Comparison of ENCODE assay signal across 20 cellular contexts in the genomic region with DNA sequence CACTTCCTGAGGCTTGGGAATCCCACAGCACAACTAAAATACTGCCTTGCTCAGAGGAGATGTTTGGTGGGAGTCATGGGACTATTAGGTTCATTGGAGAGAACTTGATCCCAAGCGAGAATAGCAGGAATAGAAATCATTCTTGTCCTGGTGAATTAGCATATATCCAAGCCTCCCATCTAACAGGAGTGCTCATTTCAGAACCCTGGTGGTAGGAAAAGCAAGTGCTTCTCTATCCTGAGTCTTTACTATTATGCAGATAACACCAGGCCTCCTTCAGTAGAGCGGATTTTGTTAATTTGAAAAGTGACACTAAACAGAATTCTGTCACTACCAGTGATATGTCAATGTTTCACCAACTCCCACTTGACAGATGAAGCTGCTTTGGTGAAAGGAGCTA.
DNase-seq lines count a peak whose midpoint lies in the region; ATAC-seq, FAIRE-seq and TF ChIP-seq lines count a peak whose summit lies in the region.
"Had no signal": no experiment of that assay in that cellular context is flagged by ENCODE, and none has a peak within 500 bp of the region (broad histone marks: within the 10 kb centered on the region; RNA-seq: fewer than 3 reads in every experiment).

No MANE protein-coding gene starts in this region.

- H3K79me2 ChIP-seq in H9 (ENCODE audit: insufficient read depth, low read length) (no peaks in the 10 kb centered on the region), astrocyte (ENCODE audit: insufficient read depth, low read length) (no peaks in the 10 kb centered on the region), keratinocyte (ENCODE audit: control insufficient read depth, insufficient read depth, low read length) (no peaks in the 10 kb centered on the region)

- H3K9me1 ChIP-seq in keratinocyte (ENCODE audit: control insufficient read depth, extremely low read depth, insufficient read depth, low read length), result no peaks in the 10 kb centered on the region

- intact Hi-C loops in A673 (cut with micrococcal nuclease; ENCODE audit: unreplicated experiment), result loop anchor here (5.0 kb wide), 1 partner anchor 251 kb away; no protein-coding TSS in a partner anchor

- no peak overlapping the region for H2BK20ac ChIP-seq in H9 (ENCODE audit: low read depth, low read length, poor library complexity, severe bottlenecking)

- H3K4me1 Mint-ChIP-seq in H9 (peaks cover 7% of the 10 kb centered on the region in 2 experiments; a peak in 3 of 4 replicates), astrocyte (ENCODE audit: low read depth, unreplicated experiment) (peaks cover 5% of the 10 kb centered on the region)

- no peaks in the 10 kb centered on the region for H3K79me1 ChIP-seq in H9 (ENCODE audit: insufficient read depth, low read depth, low read length, poor library complexity, severe bottlenecking)

- H3K27me3 ChIP-seq in A673 (replicated peaks; ENCODE audit: insufficient read depth, low read depth, low read length, poor library complexity) (no peaks in the 10 kb centered on the region), H9 (ENCODE audit: insufficient read depth, low read length) (no peaks in the 10 kb centered on the region), astrocyte (ENCODE audit: insufficient read depth, low read length) (no peaks in the 10 kb centered on the region), keratinocyte (ENCODE audit: control insufficient read depth, extremely low read depth, insufficient read depth, low read length) (peaks cover 5% of the 10 kb centered on the region), small intestine (ENCODE audit: control insufficient read depth in 2 of 2, insufficient read depth in 2 of 2, low read length in 2 of 2) (no peaks in the 10 kb centered on the region)

- ATAC-seq in GM19324 (IDR thresholded peaks at IDR 0.05; ENCODE audit: low FRiP score, unreplicated experiment), result no peak
- ATAC-seq: Panc1 had no signal

- no peak overlapping the region for H3K14ac ChIP-seq in H9 (ENCODE audit: insufficient read depth, low read length)

- CTCF ChIA-PET in A673 (lab: Charles Lee), result no interaction called here

- H2AFZ ChIP-seq in H9 (ENCODE audit: low read length) (no peak overlapping the region), astrocyte (ENCODE audit: low read depth, low read length) (no peak overlapping the region), keratinocyte (ENCODE audit: control insufficient read depth, low read length) (no peak overlapping the region)

- H3K4me3 ChIP-seq in A673 (ENCODE audit: low read depth, low read length, poor library complexity, severe bottlenecking) (no peak overlapping the region), astrocyte (ENCODE audit: insufficient read depth, low read depth, low read length) (no peak overlapping the region), keratinocyte (ENCODE audit: control insufficient read depth in 2 of 3, extremely low read depth in 1 of 3, insufficient read depth in 2 of 3, low read depth in 1 of 3, low read length in 3 of 3) (no peak overlapping the region), small intestine (ENCODE audit: low read depth in 1 of 2, low read length in 2 of 2) (no peak overlapping the region)
- H3K4me3 ChIP-seq: A549, SK-N-MC had no signal

- no peak overlapping the region for H3K23ac ChIP-seq in H9 (ENCODE audit: insufficient read length, low read depth, low read length)

- no peak overlapping the region for H3T11ph ChIP-seq in H9 (ENCODE audit: low read length)

- no peak overlapping the region for H3K18ac ChIP-seq in H9 (ENCODE audit: insufficient read length, low read depth, low read length)

- H2BK120ac ChIP-seq in H9 (ENCODE audit: low read depth, low read length, poor library complexity, severe bottlenecking), result no peak overlapping the region

- H3K27ac ChIP-seq in A673 (ENCODE audit: low read depth, low read length, poor library complexity, severe bottlenecking) (no peak overlapping the region), H9 (ENCODE audit: insufficient read length, low read depth, low read length) (no peak overlapping the region), astrocyte (ENCODE audit: low read depth, low read length) (no peak overlapping the region), keratinocyte (ENCODE audit: control insufficient read depth, insufficient read depth, low read length) (no peak overlapping the region), small intestine (ENCODE audit: low read depth in 1 of 2, low read length in 1 of 2) (no peak overlapping the region)
- H3K27ac ChIP-seq: A549, HL-60, SK-N-MC had no signal

- H2BK5ac ChIP-seq in H9 (ENCODE audit: insufficient read length, low read length), result no peak overlapping the region

- BruUV-seq in A673 (replicated peaks; lab: Mats Ljungman, UMichigan), result no TSS peak

- H3K36me3 Mint-ChIP-seq in H9 (ENCODE audit: insufficient read depth in 1 of 3, low read depth in 3 of 3), result peaks cover 0 to 2% (median 0%) of the 10 kb centered on the region in 3 experiments; a peak in 2 of 7 replicates
- H3K36me3 Mint-ChIP-seq in astrocyte (ENCODE audit: low read depth, unreplicated experiment), result peaks cover 2% of the 10 kb centered on the region

- H3K9ac ChIP-seq in H9 (ENCODE audit: extremely low read depth, insufficient read length, low read length), result no peak overlapping the region
- H3K9ac ChIP-seq in astrocyte (ENCODE audit: low read length), result no peak overlapping the region
- no peak overlapping the region for H3K9ac ChIP-seq in keratinocyte (ENCODE audit: control insufficient read depth, extremely low read depth, insufficient read depth, low read length)

- no peak overlapping the region for H2BK12ac ChIP-seq in H9 (ENCODE audit: insufficient read length, low read depth, low read length)

- no peaks in the 10 kb centered on the region for H3K9me3 Mint-ChIP-seq in H9
- no peaks in the 10 kb centered on the region for H3K9me3 Mint-ChIP-seq in astrocyte (ENCODE audit: unreplicated experiment)

- H4K20me1 ChIP-seq in H9 (ENCODE audit: control insufficient read depth, insufficient read depth, insufficient read length) (no peaks in the 10 kb centered on the region), astrocyte (ENCODE audit: insufficient read depth, low read length) (no peaks in the 10 kb centered on the region), keratinocyte (ENCODE audit: control insufficient read depth, extremely low read depth, insufficient read depth, low read length) (no peaks in the 10 kb centered on the region)

- H3K4me2 ChIP-seq in H9 (ENCODE audit: insufficient read depth, insufficient read length, low read length) (no peak overlapping the region), astrocyte (ENCODE audit: low read length) (no peak overlapping the region), keratinocyte (ENCODE audit: control insufficient read depth, extremely low read depth, insufficient read depth, low read depth, low read length) (no peak overlapping the region)
- H3K4me2 ChIP-seq: A549 had no signal

- H3K23me2 ChIP-seq in H9 (ENCODE audit: insufficient read length, low read depth, low read length, poor library complexity, severe bottlenecking), result no peaks in the 10 kb centered on the region

- no peak overlapping the region for H3K56ac ChIP-seq in H9 (ENCODE audit: insufficient read length, low read depth, low read length)

- no peaks in the 10 kb centered on the region for H3K36me3 ChIP-seq in A673 (ENCODE audit: insufficient read depth, low read length, poor library complexity, severe bottlenecking)
- no peaks in the 10 kb centered on the region for H3K36me3 ChIP-seq in astrocyte (ENCODE audit: insufficient read depth, low read length)
- H3K36me3 ChIP-seq in keratinocyte (ENCODE audit: control insufficient read depth in 2 of 2, extremely low read depth in 1 of 2, insufficient read depth in 2 of 2, low read length in 2 of 2), result no peaks in the 10 kb centered on the region
- no peaks in the 10 kb centered on the region for H3K36me3 ChIP-seq in small intestine (ENCODE audit: control insufficient read depth in 2 of 2, insufficient read depth in 2 of 2, low read length in 2 of 2)

- no peak overlapping the region for H3K4ac ChIP-seq in H9 (ENCODE audit: low read depth, low read length)

- H2AK5ac ChIP-seq in H9 (ENCODE audit: insufficient read length, low read length), result no peak overlapping the region

- H3K27ac Mint-ChIP-seq in H9 (no peak overlapping the region), astrocyte (ENCODE audit: unreplicated experiment) (no peak overlapping the region)

- H3K27me3 Mint-ChIP-seq in H9 (ENCODE audit: low read depth) (no peaks in the 10 kb centered on the region), astrocyte (ENCODE audit: low read depth, unreplicated experiment) (peaks cover 33% of the 10 kb centered on the region)

- no peak overlapping the region for H4K5ac ChIP-seq in H9 (ENCODE audit: insufficient read length, low read depth, low read length)

- peak; percentile 31; the same call in 1 of the 2 replicates for TF ChIP-seq CTCF in A673 (conservative IDR thresholded peaks at IDR 0.05; ENCODE audit: low read depth, low read length)
- peak; percentile 51 for TF ChIP-seq CTCF in H9 (conservative IDR thresholded peaks at IDR 0.05)
- peak; percentile 20 for TF ChIP-seq CTCF in astrocyte (IDR thresholded peaks at IDR 0.05; ENCODE audit: insufficient read depth, low read depth, low read length)
- TF ChIP-seq CTCF in keratinocyte (optimal IDR thresholded peaks at IDR 0.05 in 1 of 3, IDR thresholded peaks at IDR 0.05 in 1 of 3, conservative IDR thresholded peaks at IDR 0.05 in 1 of 3; ENCODE audit: extremely low read depth in 1 of 3, insufficient read depth in 2 of 3, low read length in 3 of 3), result peak in 2 of 3 experiments; percentile 8 to 11

- WGBS in H9 (ENCODE audit: extremely low coverage, insufficient read length, low lambda C conversion rate), result no CpG with 5 or more reads among the region's 2 CpGs
- 80 to 91% (median 87%) methylated on average over 2 of the region's 2 CpGs for WGBS in small intestine, 3 donors

- H3K4me1 ChIP-seq in A673 (ENCODE audit: insufficient read depth, low read length, poor library complexity, severe bottlenecking) (peaks cover 3% of the 10 kb centered on the region), H9 (ENCODE audit: insufficient read depth, low read length) (no peaks in the 10 kb centered on the region), astrocyte (ENCODE audit: insufficient read depth, low read length) (no peaks in the 10 kb centered on the region), keratinocyte (ENCODE audit: control insufficient read depth, extremely low read depth, insufficient read depth, low read length) (no peaks in the 10 kb centered on the region), small intestine (ENCODE audit: control insufficient read depth in 2 of 2, insufficient read depth in 1 of 2, low read depth in 1 of 2, low read length in 1 of 2) (no peaks in the 10 kb centered on the region)
- H3K4me1 ChIP-seq: A549, Caco-2 had no signal

- no peak overlapping the region for H3K4me3 Mint-ChIP-seq in H9
- no peak overlapping the region for H3K4me3 Mint-ChIP-seq in astrocyte (ENCODE audit: unreplicated experiment)

- no peak overlapping the region for H4K8ac ChIP-seq in H9 (replicated peaks; ENCODE audit: insufficient read length, low read depth, low read length)

- FAIRE-seq in astrocyte (lab: Jason Lieb, UNC) (no peak), keratinocyte (lab: Jason Lieb, UNC) (no peak), small intestine (lab: Jason Lieb, UNC) (no peak)
- FAIRE-seq: A549, HTR-8/SVneo had no signal

- dilution Hi-C loops in keratinocyte (cut with MboI; ENCODE audit: extremely low pct_ligation_motif_present, low sequenced_read_pairs), result no loop called here

- H2BK15ac ChIP-seq in H9 (ENCODE audit: low read depth, low read length), result no peak overlapping the region

- H3K9me3 ChIP-seq in A673 (ENCODE audit: low read depth, low read length, poor library complexity, severe bottlenecking), result no peaks in the 10 kb centered on the region
- no peaks in the 10 kb centered on the region for H3K9me3 ChIP-seq in H9 (ENCODE audit: control insufficient read depth, low read depth, low read length)
- no peaks in the 10 kb centered on the region for H3K9me3 ChIP-seq in astrocyte (ENCODE audit: insufficient read depth, low read depth, low read length)
- H3K9me3 ChIP-seq in keratinocyte (ENCODE audit: control insufficient read depth, low read depth, low read length), result no peaks in the 10 kb centered on the region
- H3K9me3 ChIP-seq in small intestine (ENCODE audit: control insufficient read depth, low read depth), result no peaks in the 10 kb centered on the region
- H3K9me3 ChIP-seq: A549, Caco-2 had no signal

- POLR2A ChIA-PET in A673 (lab: Charles Lee; ENCODE audit: low non-redundant PET), result no interaction called here

- DNase-seq in A673 (ENCODE audit: low spot score) (no peak), H9 (no peak), astrocyte (ENCODE audit: low read depth) (no peak), keratinocyte (ENCODE audit: low read depth, low spot score) (no peak), small intestine (no peak), NCI-H1105 treated with DMSO at 0.1 percent for 48 hours (lab: John Stamatoyannopoulos, UW) (no peak)
- no peak for DNase-seq in activated CD4-positive, alpha-beta T cell treated with anti-CD3 and anti-CD28 coated beads for 48 hours
- DNase-seq: AML-193, Caco-2, HCEC 1CT, NCI-H1436, NCI-H2029 treated with DMSO at 0.1 percent for 48 hours, NCI-H510A treated with DMSO at 0.1 percent for 48 hours, NCI-H82 had no signal

- no peak overlapping the region for H4K91ac ChIP-seq in H9 (ENCODE audit: insufficient read length, low read depth, low read length)
